8 cellular contexts compared by ENCODE assay signal in the genomic region with DNA sequence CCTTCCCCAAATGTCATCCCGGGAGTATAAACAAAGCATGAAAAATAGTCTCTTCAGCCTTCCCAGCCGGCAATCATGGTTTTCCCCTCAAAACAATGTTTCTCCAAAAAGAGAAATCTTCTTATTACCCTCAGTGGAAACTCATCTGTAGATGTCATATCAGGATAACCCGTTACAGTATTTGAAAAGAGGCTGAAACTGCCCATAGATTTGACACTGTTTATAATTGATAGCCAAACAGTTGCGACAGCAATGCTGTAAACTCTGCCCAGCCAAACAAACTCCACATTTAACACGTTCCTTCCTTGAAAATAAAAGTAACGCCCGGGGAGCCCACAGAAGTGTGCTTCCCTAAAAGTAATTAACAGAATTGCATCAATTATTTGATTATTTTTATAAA.
DNase-seq lines count a peak whose midpoint lies in the region; ATAC-seq and TF ChIP-seq lines count a peak whose summit lies in the region.

No MANE protein-coding gene starts in this region.

- peak; percentile 17 for DNase-seq in DMS53 (lab: John Stamatoyannopoulos, UW)
- no peak for DNase-seq in DMS53 treated with DMSO at 0.1 percent for 48 hours (lab: John Stamatoyannopoulos, UW; ENCODE audit: unreplicated experiment)
- peak; percentile 28 for DNase-seq in OCI-LY7 (ENCODE audit: low spot score)
- DNase-seq in epithelial cell of esophagus (ENCODE audit: low read depth) = peak; percentile 27
- DNase-seq in GF-D8 (lab: John Stamatoyannopoulos, UW) = no peak

- H3K4me2 ChIP-seq in OCI-LY7 (ENCODE audit: low read length) = peak overlapping the region; percentile 89

- CTCF ChIA-PET in OCI-LY7 (lab: Charles Lee; ENCODE audit: unreplicated experiment) = interaction anchor here (0.6 kb wide), 1 partner anchor 1870 kb away, joined by 3 read pairs; no protein-coding TSS in a partner anchor

- POLR2A ChIA-PET in OCI-LY7 (lab: Charles Lee) = interaction anchor here (0.6 to 3.5 kb wide), 6 partner anchors 22 to 234 kb away, joined by 3 to 21 read pairs (median 3); no protein-coding TSS in a partner anchor

- H3K9me3 ChIP-seq in OCI-LY7 (ENCODE audit: low read length) (no peaks in the 10 kb centered on the region), muscle layer of duodenum (ENCODE audit: control insufficient read depth in 1 of 2, low read length in 2 of 2) (no peaks in the 10 kb centered on the region)

- H4K20me1 ChIP-seq in OCI-LY7 (ENCODE audit: insufficient read depth, low read length) = no peaks in the 10 kb centered on the region

- H3K4me3 ChIP-seq in OCI-LY7 (ENCODE audit: low read depth, low read length, poor library complexity, severe bottlenecking) (peak overlapping the region; percentile 81), epithelial cell of esophagus (ENCODE audit: low read length) (peak overlapping the region; percentile 78), muscle layer of duodenum (ENCODE audit: low read depth in 1 of 2, low read length in 2 of 2) (peak overlapping the region; percentile 79 to 87)

- peak overlapping the region; percentile 73 for H2AFZ ChIP-seq in OCI-LY7 (ENCODE audit: low read length)

- H3K4me1 ChIP-seq in OCI-LY7 (ENCODE audit: insufficient read depth, low read length, poor library complexity, severe bottlenecking) (peaks cover 64% of the 10 kb centered on the region), muscle layer of duodenum (ENCODE audit: control insufficient read depth in 1 of 2, insufficient read depth in 2 of 2, low read length in 2 of 2) (peaks cover 10 to 39% of the 10 kb centered on the region in 2 donors)

- TF ChIP-seq CTCF in OCI-LY7 (conservative IDR thresholded peaks at IDR 0.05; ENCODE audit: low read length) = no peak
- TF ChIP-seq CTCF in epithelial cell of esophagus (IDR thresholded peaks at IDR 0.05; ENCODE audit: insufficient read depth, low read depth, low read length, missing control alignments) = no peak

- ATAC-seq in HG03108 (IDR thresholded peaks at IDR 0.05; ENCODE audit: unreplicated experiment) (no peak), HG03196 (IDR thresholded peaks at IDR 0.05; ENCODE audit: unreplicated experiment) (no peak)

- H3K36me3 ChIP-seq in OCI-LY7 (ENCODE audit: insufficient read depth, low read length) = no peaks in the 10 kb centered on the region
- no peaks in the 10 kb centered on the region for H3K36me3 ChIP-seq in muscle layer of duodenum (ENCODE audit: control insufficient read depth in 1 of 2, insufficient read depth in 2 of 2, low read length in 2 of 2)

- no peaks in the 10 kb centered on the region for H3K27me3 ChIP-seq in muscle layer of duodenum (ENCODE audit: low read depth, low read length)

- H3K79me2 ChIP-seq in OCI-LY7 (ENCODE audit: insufficient read depth, low read depth, low read length) = peaks cover 41% of the 10 kb centered on the region

- H3K27ac ChIP-seq in OCI-LY7 (ENCODE audit: low read depth, low read length, poor library complexity, severe bottlenecking) (peak overlapping the region; percentile 74), muscle layer of duodenum (ENCODE audit: low read length) (peak overlapping the region; percentile 89)

- H3K9me2 ChIP-seq in OCI-LY7 (ENCODE audit: insufficient read depth, low read length) = no peaks in the 10 kb centered on the region

- BruUV-seq in OCI-LY7 (replicated peaks; lab: Mats Ljungman, UMichigan) = no TSS peak

- intact Hi-C loops in OCI-LY7 (cut with micrococcal nuclease; ENCODE audit: unreplicated experiment) = loop anchor here (2.0 to 5.0 kb wide), 4 partner anchors 154 to 764 kb away; a partner anchor contains a TSS

Comparison
In these comparisons a context has a peak if more than half of its experiments do, and no peak if none do; other contexts are left out.
1. DNase-seq: peak in DMS53 (single experiment), OCI-LY7 (single experiment) and epithelial cell of esophagus (single experiment); none in DMS53 treated with DMSO at 0.1 percent for 48 hours (single experiment) and GF-D8 (single experiment).
2. Peak in every context shown above with its lines, with median percentiles within 50 percentile points of each other: H3K4me3 ChIP-seq.